In the genomic region with DNA sequence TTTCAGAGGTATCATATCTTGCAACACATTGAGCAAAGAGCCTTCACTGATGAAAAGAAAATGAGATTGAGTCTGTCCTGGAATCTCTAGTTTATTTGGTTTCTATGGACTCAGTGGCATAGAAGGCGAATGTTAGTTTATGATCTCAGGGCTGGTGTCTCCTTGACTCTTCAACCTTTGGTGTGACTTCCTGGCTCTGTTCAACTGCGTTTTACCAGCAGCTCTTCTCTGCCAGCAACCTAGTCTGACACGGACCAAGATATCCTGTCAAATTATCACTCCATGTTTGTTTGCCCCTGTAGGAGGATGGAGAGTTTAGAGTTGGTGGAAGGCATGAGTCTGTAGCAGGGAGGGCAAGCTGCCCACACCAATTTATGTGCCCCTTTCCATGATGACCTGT, we compare ENCODE assay signal across 1 cellular context.
TF ChIP-seq lines count a peak whose summit lies in the region.

No MANE protein-coding gene starts in this region.

TF ChIP-seq in K562, 482 proteins besides CTCF, POLR2A, EP300 and RAD21:
- TF ChIP-seq, protein P1, sequence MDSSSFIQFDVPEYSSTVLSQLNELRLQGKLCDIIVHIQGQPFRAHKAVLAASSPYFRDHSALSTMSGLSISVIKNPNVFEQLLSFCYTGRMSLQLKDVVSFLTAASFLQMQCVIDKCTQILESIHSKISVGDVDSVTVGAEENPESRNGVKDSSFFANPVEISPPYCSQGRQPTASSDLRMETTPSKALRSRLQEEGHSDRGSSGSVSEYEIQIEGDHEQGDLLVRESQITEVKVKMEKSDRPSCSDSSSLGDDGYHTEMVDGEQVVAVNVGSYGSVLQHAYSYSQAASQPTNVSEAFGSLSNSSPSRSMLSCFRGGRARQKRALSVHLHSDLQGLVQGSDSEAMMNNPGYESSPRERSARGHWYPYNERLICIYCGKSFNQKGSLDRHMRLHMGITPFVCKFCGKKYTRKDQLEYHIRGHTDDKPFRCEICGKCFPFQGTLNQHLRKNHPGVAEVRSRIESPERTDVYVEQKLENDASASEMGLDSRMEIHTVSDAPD (CRISPR knock-in tag; IDR thresholded peaks at IDR 0.05) = no peak
- no peak for TF ChIP-seq MNT (conservative IDR thresholded peaks at IDR 0.05)
- no peak for TF ChIP-seq ZNF280B (CRISPR knock-in tag; IDR thresholded peaks at IDR 0.05)
- no peak for TF ChIP-seq ZSCAN32 (CRISPR knock-in tag; IDR thresholded peaks at IDR 0.05)
- TF ChIP-seq SIX5 (IDR thresholded peaks at IDR 0.05; ENCODE audit: borderline replicate concordance in 1 of 2, insufficient read depth in 1 of 2, low read depth in 1 of 2, low read length in 2 of 2) = no peak
- TF ChIP-seq NCOA1 (IDR thresholded peaks at IDR 0.05; ENCODE audit: low read depth) = no peak
- TF ChIP-seq MXD1 (CRISPR knock-in tag; IDR thresholded peaks at IDR 0.05; ENCODE audit: borderline replicate concordance, poor library complexity, severe bottlenecking) = no peak
- TF ChIP-seq ILK (tag; IDR thresholded peaks at IDR 0.05; ENCODE audit: borderline replicate concordance, low read depth) = no peak
- TF ChIP-seq KLF16 (IDR thresholded peaks at IDR 0.05) = no peak
- TF ChIP-seq, protein P2, sequence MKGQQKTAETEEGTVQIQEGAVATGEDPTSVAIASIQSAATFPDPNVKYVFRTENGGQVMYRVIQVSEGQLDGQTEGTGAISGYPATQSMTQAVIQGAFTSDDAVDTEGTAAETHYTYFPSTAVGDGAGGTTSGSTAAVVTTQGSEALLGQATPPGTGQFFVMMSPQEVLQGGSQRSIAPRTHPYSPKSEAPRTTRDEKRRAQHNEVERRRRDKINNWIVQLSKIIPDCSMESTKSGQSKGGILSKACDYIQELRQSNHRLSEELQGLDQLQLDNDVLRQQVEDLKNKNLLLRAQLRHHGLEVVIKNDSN (CRISPR knock-in tag; IDR thresholded peaks at IDR 0.05) = no peak
- no peak for TF ChIP-seq TBP (optimal IDR thresholded peaks at IDR 0.05; ENCODE audit: low read depth, low read length)
- no peak for TF ChIP-seq FOSL1 (tag; conservative IDR thresholded peaks at IDR 0.05)
- TF ChIP-seq STAG1 (CRISPR knock-in tag; IDR thresholded peaks at IDR 0.05; ENCODE audit: borderline replicate concordance) = no peak
- no peak for TF ChIP-seq ZNF274 (IDR thresholded peaks at IDR 0.05; ENCODE audit: borderline replicate concordance, low read depth, low read length)
- TF ChIP-seq ZNF431 (CRISPR knock-in tag; IDR thresholded peaks at IDR 0.05) = no peak
- no peak for TF ChIP-seq DPF2 (IDR thresholded peaks at IDR 0.05)
- no peak for TF ChIP-seq RB1 (IDR thresholded peaks at IDR 0.05; ENCODE audit: low read depth)
